In the genomic region with DNA sequence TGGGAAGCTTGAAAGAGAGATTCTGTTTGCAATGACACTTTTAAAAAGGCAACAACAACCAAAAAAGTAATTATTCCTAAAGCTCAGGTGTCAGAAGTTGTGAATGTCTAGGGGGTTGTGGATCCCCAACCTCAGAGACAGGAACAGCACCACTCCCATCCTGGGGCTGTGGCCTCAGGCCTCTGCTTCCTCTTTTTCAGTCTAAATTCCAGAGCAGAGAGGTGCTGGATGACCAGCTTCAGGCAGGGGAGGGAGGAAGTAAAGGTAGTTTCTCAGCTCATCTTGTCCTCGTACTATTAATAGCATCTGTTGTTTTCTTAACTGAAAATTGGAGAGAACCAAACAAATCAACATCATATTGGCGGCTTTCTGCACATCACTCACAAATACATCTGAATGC, we compare ENCODE assay signal across 12 cellular contexts. TPM values are rescaled to one million over a fixed set of nuclear protein-coding genes. Genes with fewer than 3 reads are reported as not detected.
A peak's percentile ranks its signal among the peaks of the same experiment; 100 is the strongest.
DNase-seq lines count a peak whose midpoint lies in the region; ATAC-seq and TF ChIP-seq lines count a peak whose summit lies in the region.
"Had no signal": no experiment of that assay in that cellular context is flagged by ENCODE, and none has a peak within 500 bp of the region (broad histone marks: within the 10 kb centered on the region; RNA-seq: fewer than 3 reads in every experiment).

No MANE protein-coding gene starts in this region.

- no peaks in the 10 kb centered on the region for H3K9me3 ChIP-seq in BLaER1 treated with 17β-estradiol and CSF1 and Interleukin-3, amounts not matched to agents 10 nM and 100 nM (replicated peaks in 1 of 11)
- H3K9me3 ChIP-seq in MM.1S (replicated peaks; ENCODE audit: insufficient read depth, low read length), result no peaks in the 10 kb centered on the region
- no peaks in the 10 kb centered on the region for H3K9me3 ChIP-seq in CD4-positive, alpha-beta T cell (ENCODE audit: control insufficient read depth, low read length)

- peaks cover 3% of the 10 kb centered on the region for H3K36me3 Mint-ChIP-seq in activated naive CD8-positive, alpha-beta T cell treated with anti-CD3 and anti-CD28 coated beads, Interleukin-2, amount 10 ng/mL, durations not matched to agents 7 days and 5 days
- H3K36me3 Mint-ChIP-seq in naive thymus-derived CD8-positive, alpha-beta T cell, result peaks cover 0 to 7% (median 3%) of the 10 kb centered on the region in 3 donors
- H3K36me3 Mint-ChIP-seq in CD4-positive, alpha-beta T cell (ENCODE audit: low read depth), result no peaks in the 10 kb centered on the region
- H3K36me3 Mint-ChIP-seq in activated T-helper 2 cell treated with anti-CD3 and anti-CD28 coated beads, Interferon-gamma antibody, Interleukin-2, Interleukin-4, amounts not matched to agents 10 μg/mL and 5 μg/mL and 100 μg/mL, durations not matched to agents 14 hours and 24 hours and 36 hours (ENCODE audit: low read depth), result peaks cover 33% of the 10 kb centered on the region

- H3K9me2 ChIP-seq in MM.1S (replicated peaks; ENCODE audit: insufficient read depth, low read length), result no peaks in the 10 kb centered on the region

- peaks cover 15% of the 10 kb centered on the region for H3F3A ChIP-seq in MM.1S (ENCODE audit: insufficient read depth, low read length)

- no peak overlapping the region for H3K4me3 ChIP-seq in BLaER1 treated with 17β-estradiol and CSF1 and Interleukin-3, amounts not matched to agents 10 nM and 100 nM
- no peak overlapping the region for H3K4me3 ChIP-seq in MM.1S (ENCODE audit: low read length)
- H3K4me3 ChIP-seq: dorsolateral prefrontal cortex, skin epidermis had no signal

- H2AFZ ChIP-seq in MM.1S (ENCODE audit: low read length), result peak overlapping the region; percentile 35

- DNase-seq in MM.1S (no peak), HuH-7 (ENCODE audit: low spot score) (no peak), NCI-H146 treated with DMSO at 0.1 percent for 48 hours (lab: John Stamatoyannopoulos, UW; ENCODE audit: unreplicated experiment) (no peak)
- no peak for DNase-seq in activated naive CD8-positive, alpha-beta T cell treated with anti-CD3 and anti-CD28 coated beads, Interleukin-2, amount 10 ng/mL, durations not matched to agents 7 days and 5 days
- no peak for DNase-seq in naive thymus-derived CD8-positive, alpha-beta T cell
- DNase-seq in CD4-positive, alpha-beta T cell, result no peak
- DNase-seq in activated T-helper 2 cell treated with anti-CD3 and anti-CD28 coated beads, Interferon-gamma antibody, Interleukin-2, Interleukin-4, amounts not matched to agents 10 μg/mL and 5 μg/mL and 100 μg/mL, durations not matched to agents 14 hours and 24 hours and 36 hours (ENCODE audit: low spot score), result no peak
- DNase-seq: dorsolateral prefrontal cortex, NCI-H1436 treated with DMSO at 0.1 percent for 48 hours had no signal

- peaks cover 69% of the 10 kb centered on the region for H3K4me1 Mint-ChIP-seq in activated naive CD8-positive, alpha-beta T cell treated with anti-CD3 and anti-CD28 coated beads, Interleukin-2, amount 10 ng/mL, durations not matched to agents 7 days and 5 days
- H3K4me1 Mint-ChIP-seq in naive thymus-derived CD8-positive, alpha-beta T cell, result peaks cover 59 to 97% (median 96%) of the 10 kb centered on the region in 4 donors
- peaks cover 52% of the 10 kb centered on the region for H3K4me1 Mint-ChIP-seq in CD4-positive, alpha-beta T cell (ENCODE audit: low read depth)
- H3K4me1 Mint-ChIP-seq in activated T-helper 2 cell treated with anti-CD3 and anti-CD28 coated beads, Interferon-gamma antibody, Interleukin-2, Interleukin-4, amounts not matched to agents 10 μg/mL and 5 μg/mL and 100 μg/mL, durations not matched to agents 14 hours and 24 hours and 36 hours (ENCODE audit: low read depth), result peaks cover 92% of the 10 kb centered on the region

- H3K4me2 ChIP-seq in BLaER1 treated with 17β-estradiol and CSF1 and Interleukin-3, amounts not matched to agents 10 nM and 100 nM, result peak overlapping the region; percentile 32 to 83 (median 72)
- peak overlapping the region; percentile 38 for H3K4me2 ChIP-seq in MM.1S (ENCODE audit: low read depth, low read length)

- H3K36me3 ChIP-seq in BLaER1 treated with 17β-estradiol and CSF1 and Interleukin-3, amounts not matched to agents 10 nM and 100 nM, result no peaks in the 10 kb centered on the region; a peak in 1 of 22 replicates
- H3K36me3 ChIP-seq in MM.1S (replicated peaks; ENCODE audit: insufficient read depth, low read length), result no peaks in the 10 kb centered on the region

- no peaks in the 10 kb centered on the region for H3K27me3 Mint-ChIP-seq in activated naive CD8-positive, alpha-beta T cell treated with anti-CD3 and anti-CD28 coated beads, Interleukin-2, amount 10 ng/mL, durations not matched to agents 7 days and 5 days
- H3K27me3 Mint-ChIP-seq in naive thymus-derived CD8-positive, alpha-beta T cell, result peaks cover 0 to 2% (median 0%) of the 10 kb centered on the region in 5 donors
- H3K27me3 Mint-ChIP-seq in CD4-positive, alpha-beta T cell, result peaks cover 12% of the 10 kb centered on the region
- H3K27me3 Mint-ChIP-seq in activated T-helper 2 cell treated with anti-CD3 and anti-CD28 coated beads, Interferon-gamma antibody, Interleukin-2, Interleukin-4, amounts not matched to agents 10 μg/mL and 5 μg/mL and 100 μg/mL, durations not matched to agents 14 hours and 24 hours and 36 hours (ENCODE audit: low read depth), result peaks cover 3% of the 10 kb centered on the region

- intact Hi-C loops in CD4-positive, alpha-beta T cell (cut with DNase I, micrococcal nuclease), result no loop called here
- intact Hi-C loops in activated T-helper 2 cell treated with anti-CD3 and anti-CD28 coated beads, Interferon-gamma antibody, Interleukin-2, Interleukin-4, amounts not matched to agents 10 μg/mL and 5 μg/mL and 100 μg/mL, durations not matched to agents 14 hours and 24 hours and 36 hours (cut with micrococcal nuclease), result no loop called here

- no peaks in the 10 kb centered on the region for H3K27me3 ChIP-seq in BLaER1 treated with 17β-estradiol and CSF1 and Interleukin-3, amounts not matched to agents 10 nM and 100 nM
- no peaks in the 10 kb centered on the region for H3K27me3 ChIP-seq in MM.1S (replicated peaks; ENCODE audit: insufficient read depth, low read length)
- H3K27me3 ChIP-seq in CD4-positive, alpha-beta T cell (ENCODE audit: control insufficient read depth, insufficient read depth, low read length), result peaks cover 12% of the 10 kb centered on the region

- CTCF ChIA-PET in CD4-positive, alpha-beta T cell (lab: Charles Lee), result no interaction called here

- H3K9ac ChIP-seq in BLaER1 treated with 17β-estradiol and CSF1 and Interleukin-3, amounts not matched to agents 10 nM and 100 nM, result peak overlapping the region in 3 of 11 experiments; percentile 25 to 82 (median 46); a peak in 4 of 22 replicates
- H3K9ac ChIP-seq in MM.1S (ENCODE audit: low read length), result no peak overlapping the region

- H3K9me3 Mint-ChIP-seq in activated naive CD8-positive, alpha-beta T cell treated with anti-CD3 and anti-CD28 coated beads, Interleukin-2, amount 10 ng/mL, durations not matched to agents 7 days and 5 days, result no peaks in the 10 kb centered on the region
- H3K9me3 Mint-ChIP-seq in naive thymus-derived CD8-positive, alpha-beta T cell, result no peaks in the 10 kb centered on the region
- H3K9me3 Mint-ChIP-seq in CD4-positive, alpha-beta T cell, result no peaks in the 10 kb centered on the region
- H3K9me3 Mint-ChIP-seq in activated T-helper 2 cell treated with anti-CD3 and anti-CD28 coated beads, Interferon-gamma antibody, Interleukin-2, Interleukin-4, amounts not matched to agents 10 μg/mL and 5 μg/mL and 100 μg/mL, durations not matched to agents 14 hours and 24 hours and 36 hours, result no peaks in the 10 kb centered on the region

- no peaks in the 10 kb centered on the region for H4K20me1 ChIP-seq in BLaER1 treated with 17β-estradiol and CSF1 and Interleukin-3, amounts not matched to agents 10 nM and 100 nM
- no peaks in the 10 kb centered on the region for H4K20me1 ChIP-seq in MM.1S (ENCODE audit: insufficient read depth, low read length)

- no peak for ATAC-seq in activated naive CD8-positive, alpha-beta T cell treated with anti-CD3 and anti-CD28 coated beads, Interleukin-2, amount 10 ng/mL, durations not matched to agents 7 days and 5 days (ENCODE audit: low read depth)
- ATAC-seq in naive thymus-derived CD8-positive, alpha-beta T cell, result no peak
- ATAC-seq in CD4-positive, alpha-beta T cell (ENCODE audit: poor library complexity), result no peak
- ATAC-seq: activated CD4-positive, CD25-positive, alpha-beta regulatory T cell treated with anti-CD3 and anti-CD28 coated beads, Interleukin-2, amount 50 U/mL, for 24 hours had no signal

- H3K79me2 ChIP-seq in MM.1S (ENCODE audit: low read length), result no peaks in the 10 kb centered on the region

- POLR2A ChIA-PET in activated naive CD8-positive, alpha-beta T cell treated with anti-CD3 and anti-CD28 coated beads, Interleukin-2, amount 10 ng/mL, durations not matched to agents 7 days and 5 days (lab: Charles Lee), result interaction anchor here (1.4 to 8.3 kb wide), 3 partner anchors 7 to 220 kb away, joined by 4 to 90 read pairs (median 10); partner anchors contain the start of gene NT5E
- POLR2A ChIA-PET in naive thymus-derived CD8-positive, alpha-beta T cell (lab: Charles Lee), result interaction anchor here (1.4 to 13.1 kb wide), 3 partner anchors 7 to 24 kb away, joined by 3 to 252 read pairs (median 7); partner anchors contain the start of gene NT5E
- POLR2A ChIA-PET in CD4-positive, alpha-beta T cell (lab: Charles Lee), result interaction anchor here (2.2 kb wide), 1 partner anchor 8 kb away, joined by 9 read pairs; the partner anchor contains the start of gene NT5E

- no peak overlapping the region for H3K4me3 Mint-ChIP-seq in activated naive CD8-positive, alpha-beta T cell treated with anti-CD3 and anti-CD28 coated beads, Interleukin-2, amount 10 ng/mL, durations not matched to agents 7 days and 5 days
- H3K4me3 Mint-ChIP-seq in naive thymus-derived CD8-positive, alpha-beta T cell, result peak overlapping the region in 9 of 10 donors; percentile 27 to 77 (median 64)
- H3K4me3 Mint-ChIP-seq in CD4-positive, alpha-beta T cell, result no peak overlapping the region
- no peak overlapping the region for H3K4me3 Mint-ChIP-seq in activated T-helper 2 cell treated with anti-CD3 and anti-CD28 coated beads, Interferon-gamma antibody, Interleukin-2, Interleukin-4, amounts not matched to agents 10 μg/mL and 5 μg/mL and 100 μg/mL, durations not matched to agents 14 hours and 24 hours and 36 hours (ENCODE audit: low read depth)

- H3K27ac Mint-ChIP-seq in activated naive CD8-positive, alpha-beta T cell treated with anti-CD3 and anti-CD28 coated beads, Interleukin-2, amount 10 ng/mL, durations not matched to agents 7 days and 5 days, result peak overlapping the region; percentile 27
- H3K27ac Mint-ChIP-seq in naive thymus-derived CD8-positive, alpha-beta T cell, result peak overlapping the region; percentile 20 to 99 (median 95)
- H3K27ac Mint-ChIP-seq in CD4-positive, alpha-beta T cell, result no peak overlapping the region
- no peak overlapping the region for H3K27ac Mint-ChIP-seq in activated T-helper 2 cell treated with anti-CD3 and anti-CD28 coated beads, Interferon-gamma antibody, Interleukin-2, Interleukin-4, amounts not matched to agents 10 μg/mL and 5 μg/mL and 100 μg/mL, durations not matched to agents 14 hours and 24 hours and 36 hours

- TF ChIP-seq CTCF in MM.1S (IDR thresholded peaks at IDR 0.05; ENCODE audit: low read length), result no peak
- TF ChIP-seq CTCF in CD4-positive, alpha-beta T cell (IDR thresholded peaks at IDR 0.05), result no peak

- peak overlapping the region in 8 of 11 experiments; percentile 89 to 98 (median 93); a peak in 16 of 22 replicates for H3K27ac ChIP-seq in BLaER1 treated with 17β-estradiol and CSF1 and Interleukin-3, amounts not matched to agents 10 nM and 100 nM
- H3K27ac ChIP-seq in MM.1S (ENCODE audit: low read length), result peak overlapping the region; percentile 26; the same call in 1 of the 2 replicates
- no peak overlapping the region for H3K27ac ChIP-seq in CD4-positive, alpha-beta T cell (ENCODE audit: low read depth, low read length)

- H3K4me1 ChIP-seq in BLaER1 treated with 17β-estradiol and CSF1 and Interleukin-3, amounts not matched to agents 10 nM and 100 nM, result peaks cover 60 to 86% (median 77%) of the 10 kb centered on the region in 10 experiments
- H3K4me1 ChIP-seq in MM.1S (ENCODE audit: low read length), result peaks cover 54% of the 10 kb centered on the region

RNA-seq across cellular contexts. Expression of gene NT5E, which starts 8.3 kb away (rescaled TPM):
- total RNA-seq in activated naive CD8-positive, alpha-beta T cell treated with anti-CD3 and anti-CD28 coated beads, Interleukin-2, amount 10 ng/mL, durations not matched to agents 7 days and 5 days, result 10 to 100 TPM; 26.8 to 30.7 TPM
- total RNA-seq in naive thymus-derived CD8-positive, alpha-beta T cell, result 10 to 100 TPM; 56.5 to 57.3 TPM
- 100 to 1,000 TPM in 2 of 3 donors, 10 to 100 TPM in 1; 77.7 to 128 (median 103) TPM for polyA plus RNA-seq in naive thymus-derived CD8-positive, alpha-beta T cell
- 1 to 10 TPM; 2.7 to 3.3 TPM for total RNA-seq in CD4-positive, alpha-beta T cell
- total RNA-seq in activated T-helper 2 cell treated with anti-CD3 and anti-CD28 coated beads, Interferon-gamma antibody, Interleukin-2, Interleukin-4, amounts not matched to agents 10 μg/mL and 5 μg/mL and 100 μg/mL, durations not matched to agents 14 hours and 24 hours and 36 hours, result 15.4 and 16.4 TPM in 2 replicates

Comparison
In these comparisons a context has a peak if more than half of its experiments do, and no peak if none do; other contexts are left out.
1. H3K27ac Mint-ChIP-seq: peak in activated naive CD8-positive, alpha-beta T cell treated with anti-CD3 and anti-CD28 coated beads, Interleukin-2, amount 10 ng/mL, durations not matched to agents 7 days and 5 days (single experiment) and naive thymus-derived CD8-positive, alpha-beta T cell (10 of 10); none in CD4-positive, alpha-beta T cell (single experiment) and activated T-helper 2 cell treated with anti-CD3 and anti-CD28 coated beads, Interferon-gamma antibody, Interleukin-2, Interleukin-4, amounts not matched to agents 10 μg/mL and 5 μg/mL and 100 μg/mL, durations not matched to agents 14 hours and 24 hours and 36 hours (single experiment).
2. H3K4me3 Mint-ChIP-seq: peak in naive thymus-derived CD8-positive, alpha-beta T cell (9 of 10); none in activated naive CD8-positive, alpha-beta T cell treated with anti-CD3 and anti-CD28 coated beads, Interleukin-2, amount 10 ng/mL, durations not matched to agents 7 days and 5 days (single experiment), CD4-positive, alpha-beta T cell (single experiment) and activated T-helper 2 cell treated with anti-CD3 and anti-CD28 coated beads, Interferon-gamma antibody, Interleukin-2, Interleukin-4, amounts not matched to agents 10 μg/mL and 5 μg/mL and 100 μg/mL, durations not matched to agents 14 hours and 24 hours and 36 hours (single experiment).